In the genomic region with DNA sequence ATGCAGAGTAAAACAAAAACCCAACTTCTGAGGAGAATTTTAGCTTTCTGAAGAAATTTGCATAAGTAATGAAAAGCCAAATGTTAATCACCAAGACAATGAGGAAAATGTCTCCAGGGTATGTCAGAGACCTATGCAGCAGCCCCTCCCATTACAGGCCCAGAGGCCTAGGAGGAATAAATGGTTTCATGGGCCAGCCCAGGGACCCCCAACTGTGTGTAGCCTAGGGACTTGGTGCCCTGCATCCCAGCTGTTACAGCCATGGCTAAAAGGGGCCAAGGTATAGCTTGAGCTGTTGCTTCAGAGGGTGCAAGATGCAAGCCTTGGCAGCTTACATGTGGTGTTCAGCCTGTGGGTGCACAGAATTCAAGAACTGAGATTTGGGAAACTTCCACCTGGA, we compare ENCODE assay signal across 27 cellular contexts.
"Had no signal": no experiment of that assay in that cellular context is flagged by ENCODE, and none has a peak within 500 bp of the region (broad histone marks: within the 10 kb centered on the region; RNA-seq: fewer than 3 reads in every experiment).

No MANE protein-coding gene starts in this region.

- H3K4me3 ChIP-seq: colonic mucosa, coronary artery, dorsolateral prefrontal cortex, esophagus muscularis mucosa, esophagus squamous epithelium, gastrocnemius medialis, gastroesophageal sphincter, heart left ventricle, heart right ventricle had no signal

- H3K9me3 ChIP-seq: colonic mucosa, esophagus muscularis mucosa, esophagus squamous epithelium, gastrocnemius medialis had no signal

- H3K27ac ChIP-seq: colonic mucosa, coronary artery, dorsolateral prefrontal cortex, epithelial cell of prostate, esophagus muscularis mucosa, esophagus squamous epithelium, foreskin keratinocyte, gastrocnemius medialis, gastroesophageal sphincter, heart left ventricle, heart right ventricle had no signal

- FAIRE-seq: colon, endometrium, endothelial cell of umbilical vein, frontal cortex had no signal

- H3K36me3 ChIP-seq: colonic mucosa, esophagus muscularis mucosa, esophagus squamous epithelium, gastrocnemius medialis, gastroesophageal sphincter, heart left ventricle, heart right ventricle had no signal

- ATAC-seq: effector memory CD8-positive, alpha-beta T cell; esophagus mucosa; foreskin keratinocyte; gastrocnemius medialis; gastroesophageal sphincter; heart left ventricle; heart right ventricle had no signal

- H3K4me1 ChIP-seq: colonic mucosa, esophagus muscularis mucosa, esophagus squamous epithelium, foreskin keratinocyte, gastrocnemius medialis, gastroesophageal sphincter, heart left ventricle, heart right ventricle had no signal

- H3K27me3 ChIP-seq: colonic mucosa, dorsolateral prefrontal cortex, esophagus muscularis mucosa, esophagus squamous epithelium, foreskin keratinocyte, gastrocnemius medialis, gastroesophageal sphincter, heart left ventricle, heart right ventricle had no signal

- DNase-seq: colonic mucosa; cortex of kidney; dermis blood vessel endothelial cell; dorsolateral prefrontal cortex; effector CD4-positive, alpha-beta T cell; effector CD8-positive, alpha-beta T cell; effector memory CD4-positive, alpha-beta T cell; effector memory CD8-positive, alpha-beta T cell; endodermal cell; erythroblast; esophagus squamous epithelium; foreskin keratinocyte; foreskin melanocyte; gastrocnemius medialis; glutamatergic neuron; head of caudate nucleus; heart right ventricle had no signal
